In the genomic region with DNA sequence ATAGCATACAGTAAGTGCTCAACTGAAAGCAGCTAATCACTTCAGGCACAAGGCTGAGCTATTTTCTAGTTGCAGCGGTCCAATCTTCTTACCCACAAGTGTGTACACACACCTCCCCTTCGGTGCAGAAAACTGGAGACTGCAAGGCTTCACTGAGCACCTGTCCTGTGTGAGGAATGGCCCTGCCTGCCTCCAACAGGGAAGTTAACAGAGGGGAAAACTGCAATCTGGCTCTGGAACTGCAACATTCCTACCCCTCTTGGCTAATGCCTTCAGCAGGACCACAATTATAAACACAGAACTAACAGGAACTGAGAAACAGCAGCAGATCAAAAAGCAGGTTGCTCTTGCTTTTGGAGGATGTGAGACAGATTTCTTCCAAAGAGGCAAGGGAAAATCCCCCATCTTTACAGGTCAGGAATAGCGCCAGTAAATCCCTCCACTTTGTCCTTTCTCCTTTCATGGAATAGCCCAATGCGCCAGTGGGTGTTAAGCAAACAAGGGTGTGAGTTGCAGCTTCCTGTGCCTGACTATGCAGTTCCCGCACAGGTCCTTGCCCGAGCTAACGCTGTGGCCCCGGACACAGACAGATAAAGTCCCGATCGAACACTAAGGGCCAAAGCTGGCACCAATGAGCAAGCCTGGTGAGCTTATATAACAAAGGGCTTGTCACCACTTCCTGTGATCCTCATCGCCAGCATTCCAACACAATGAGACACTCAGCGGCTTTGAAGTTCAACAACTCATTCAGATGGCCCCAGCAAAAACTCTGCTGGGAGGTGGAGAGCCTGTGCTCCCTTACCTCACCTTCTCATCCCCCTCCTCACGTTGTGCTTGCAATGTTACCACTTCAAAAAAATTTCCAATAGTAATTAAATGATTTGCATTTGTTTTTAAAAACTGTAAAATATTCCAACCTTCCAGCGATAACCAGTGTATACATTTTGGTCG, we compare ENCODE assay signal across 1 cellular context.
TF ChIP-seq lines count a peak whose summit lies in the region.

No MANE protein-coding gene starts in this region.

TF ChIP-seq in HepG2, 621 proteins besides CTCF, POLR2A, EP300 and RAD21 (continued from another document and continues in another):
- TF ChIP-seq ZNF615 (CRISPR knock-in tag; IDR thresholded peaks at IDR 0.05; ENCODE audit: borderline replicate concordance): 0 out of 2 replicates have a peak, but pooled peaks have one; percentile 28
- no peak for TF ChIP-seq JARID2 (CRISPR knock-in tag; IDR thresholded peaks at IDR 0.05; ENCODE audit: insufficient replicate concordance)
- TF ChIP-seq MED13 (CRISPR knock-in tag; IDR thresholded peaks at IDR 0.05): peak; percentile 98
- TF ChIP-seq ZSCAN9 (CRISPR knock-in tag; IDR thresholded peaks at IDR 0.05; ENCODE audit: borderline replicate concordance): peak; percentile 72
- TF ChIP-seq ZFP91 (CRISPR knock-in tag; IDR thresholded peaks at IDR 0.05; ENCODE audit: borderline replicate concordance): peak; percentile 55; the same call in 1 of the 2 replicates
- no peak for TF ChIP-seq ZNF318 (CRISPR knock-in tag; IDR thresholded peaks at IDR 0.05)
- TF ChIP-seq NR3C1 (CRISPR knock-in tag; IDR thresholded peaks at IDR 0.05): no peak
- peak; percentile 95 for TF ChIP-seq ONECUT2 (CRISPR knock-in tag; IDR thresholded peaks at IDR 0.05)
- peak; percentile 14; the same call in 1 of the 2 replicates for TF ChIP-seq FOXC1 (CRISPR knock-in tag; IDR thresholded peaks at IDR 0.05; ENCODE audit: borderline replicate concordance)
- no peak for TF ChIP-seq ZNF597 (CRISPR knock-in tag; IDR thresholded peaks at IDR 0.05)
- 0 out of 2 replicates have a peak, but pooled peaks have one; percentile 3 for TF ChIP-seq RORA (CRISPR knock-in tag; IDR thresholded peaks at IDR 0.05)
- TF ChIP-seq TBL1XR1 (IDR thresholded peaks at IDR 0.05; ENCODE audit: borderline replicate concordance, low read length, partially characterized antibody): peak; percentile 85
- peak; percentile 95 for TF ChIP-seq RARA (CRISPR knock-in tag; IDR thresholded peaks at IDR 0.05)
- TF ChIP-seq GATAD1 (CRISPR knock-in tag; IDR thresholded peaks at IDR 0.05): peak; percentile 65
- no peak for TF ChIP-seq MAFG (CRISPR knock-in tag; IDR thresholded peaks at IDR 0.05)
- TF ChIP-seq ZMYM2 (CRISPR knock-in tag; IDR thresholded peaks at IDR 0.05): peak; percentile 89
- TF ChIP-seq ZNF367 (CRISPR knock-in tag; IDR thresholded peaks at IDR 0.05; ENCODE audit: borderline replicate concordance): no peak
- TF ChIP-seq GTF3A (CRISPR knock-in tag; conservative IDR thresholded peaks at IDR 0.05): no peak
- peak; percentile 63; the same call in 1 of the 2 replicates for TF ChIP-seq ZFX (CRISPR knock-in tag; IDR thresholded peaks at IDR 0.05; ENCODE audit: low read depth)
- no peak for TF ChIP-seq SMARCC2 (IDR thresholded peaks at IDR 0.05)
- no peak for TF ChIP-seq ZFP82 (CRISPR knock-in tag; IDR thresholded peaks at IDR 0.05; ENCODE audit: borderline replicate concordance)
- TF ChIP-seq, protein P1, sequence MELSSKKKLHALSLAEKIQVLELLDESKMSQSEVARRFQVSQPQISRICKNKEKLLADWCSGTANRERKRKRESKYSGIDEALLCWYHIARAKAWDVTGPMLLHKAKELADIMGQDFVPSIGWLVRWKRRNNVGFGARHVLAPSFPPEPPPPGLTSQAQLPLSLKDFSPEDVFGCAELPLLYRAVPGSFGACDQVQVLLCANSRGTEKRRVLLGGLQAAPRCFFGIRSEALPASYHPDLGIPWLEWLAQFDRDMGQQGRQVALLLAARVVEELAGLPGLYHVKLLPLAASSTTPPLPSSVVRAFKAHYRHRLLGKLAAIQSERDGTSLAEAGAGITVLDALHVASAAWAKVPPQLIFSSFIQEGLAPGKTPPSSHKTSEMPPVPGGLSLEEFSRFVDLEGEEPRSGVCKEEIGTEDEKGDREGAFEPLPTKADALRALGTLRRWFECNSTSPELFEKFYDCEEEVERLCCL (CRISPR knock-in tag; IDR thresholded peaks at IDR 0.05; ENCODE audit: borderline replicate concordance): no peak
- no peak for TF ChIP-seq ZNF567 (CRISPR knock-in tag; IDR thresholded peaks at IDR 0.05; ENCODE audit: borderline replicate concordance)
- peak; percentile 91 for TF ChIP-seq KDM4B (CRISPR knock-in tag; IDR thresholded peaks at IDR 0.05)
- peak; percentile 76; the same call in 1 of the 2 replicates for TF ChIP-seq ZNF205 (CRISPR knock-in tag; IDR thresholded peaks at IDR 0.05)
- TF ChIP-seq SP4 (CRISPR knock-in tag; IDR thresholded peaks at IDR 0.05): peak; percentile 71; the same call in 1 of the 2 replicates
- TF ChIP-seq BHLHE40 (IDR thresholded peaks at IDR 0.05; ENCODE audit: low read length): peak; percentile 47
- TF ChIP-seq PHF8 (CRISPR knock-in tag; IDR thresholded peaks at IDR 0.05): peak; percentile 32; the same call in 1 of the 2 replicates
- TF ChIP-seq ZNF720 (CRISPR knock-in tag; IDR thresholded peaks at IDR 0.05): peak; percentile 35; the same call in 1 of the 2 replicates
- no peak for TF ChIP-seq ISX (CRISPR knock-in tag; conservative IDR thresholded peaks at IDR 0.05)
- peak; percentile 93 for TF ChIP-seq ATF3 (CRISPR knock-in tag; IDR thresholded peaks at IDR 0.05)
- TF ChIP-seq, protein P2, sequence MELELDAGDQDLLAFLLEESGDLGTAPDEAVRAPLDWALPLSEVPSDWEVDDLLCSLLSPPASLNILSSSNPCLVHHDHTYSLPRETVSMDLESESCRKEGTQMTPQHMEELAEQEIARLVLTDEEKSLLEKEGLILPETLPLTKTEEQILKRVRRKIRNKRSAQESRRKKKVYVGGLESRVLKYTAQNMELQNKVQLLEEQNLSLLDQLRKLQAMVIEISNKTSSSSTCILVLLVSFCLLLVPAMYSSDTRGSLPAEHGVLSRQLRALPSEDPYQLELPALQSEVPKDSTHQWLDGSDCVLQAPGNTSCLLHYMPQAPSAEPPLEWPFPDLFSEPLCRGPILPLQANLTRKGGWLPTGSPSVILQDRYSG (CRISPR knock-in tag; IDR thresholded peaks at IDR 0.05): no peak
- TF ChIP-seq, protein P3, sequence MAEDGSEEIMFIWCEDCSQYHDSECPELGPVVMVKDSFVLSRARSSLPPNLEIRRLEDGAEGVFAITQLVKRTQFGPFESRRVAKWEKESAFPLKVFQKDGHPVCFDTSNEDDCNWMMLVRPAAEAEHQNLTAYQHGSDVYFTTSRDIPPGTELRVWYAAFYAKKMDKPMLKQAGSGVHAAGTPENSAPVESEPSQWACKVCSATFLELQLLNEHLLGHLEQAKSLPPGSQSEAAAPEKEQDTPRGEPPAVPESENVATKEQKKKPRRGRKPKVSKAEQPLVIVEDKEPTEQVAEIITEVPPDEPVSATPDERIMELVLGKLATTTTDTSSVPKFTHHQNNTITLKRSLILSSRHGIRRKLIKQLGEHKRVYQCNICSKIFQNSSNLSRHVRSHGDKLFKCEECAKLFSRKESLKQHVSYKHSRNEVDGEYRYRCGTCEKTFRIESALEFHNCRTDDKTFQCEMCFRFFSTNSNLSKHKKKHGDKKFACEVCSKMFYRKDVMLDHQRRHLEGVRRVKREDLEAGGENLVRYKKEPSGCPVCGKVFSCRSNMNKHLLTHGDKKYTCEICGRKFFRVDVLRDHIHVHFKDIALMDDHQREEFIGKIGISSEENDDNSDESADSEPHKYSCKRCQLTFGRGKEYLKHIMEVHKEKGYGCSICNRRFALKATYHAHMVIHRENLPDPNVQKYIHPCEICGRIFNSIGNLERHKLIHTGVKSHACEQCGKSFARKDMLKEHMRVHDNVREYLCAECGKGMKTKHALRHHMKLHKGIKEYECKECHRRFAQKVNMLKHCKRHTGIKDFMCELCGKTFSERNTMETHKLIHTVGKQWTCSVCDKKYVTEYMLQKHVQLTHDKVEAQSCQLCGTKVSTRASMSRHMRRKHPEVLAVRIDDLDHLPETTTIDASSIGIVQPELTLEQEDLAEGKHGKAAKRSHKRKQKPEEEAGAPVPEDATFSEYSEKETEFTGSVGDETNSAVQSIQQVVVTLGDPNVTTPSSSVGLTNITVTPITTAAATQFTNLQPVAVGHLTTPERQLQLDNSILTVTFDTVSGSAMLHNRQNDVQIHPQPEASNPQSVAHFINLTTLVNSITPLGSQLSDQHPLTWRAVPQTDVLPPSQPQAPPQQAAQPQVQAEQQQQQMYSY (CRISPR knock-in tag; IDR thresholded peaks at IDR 0.05): no peak
- peak; percentile 33; the same call in 1 of the 2 replicates for TF ChIP-seq ZSCAN31 (CRISPR knock-in tag; IDR thresholded peaks at IDR 0.05; ENCODE audit: low read depth)
- no peak for TF ChIP-seq ZNF512 (CRISPR knock-in tag; IDR thresholded peaks at IDR 0.05)
- peak; percentile 73; the same call in 1 of the 2 replicates for TF ChIP-seq SIX1 (CRISPR knock-in tag; IDR thresholded peaks at IDR 0.05; ENCODE audit: borderline replicate concordance)
- TF ChIP-seq CENPX (CRISPR knock-in tag; IDR thresholded peaks at IDR 0.05): no peak
- no peak for TF ChIP-seq ZNF333 (CRISPR knock-in tag; IDR thresholded peaks at IDR 0.05; ENCODE audit: borderline replicate concordance)
